10 cellular contexts compared by ENCODE assay signal in genomic region chr3:140756240-140757016, GRCh38.
A peak's percentile ranks its signal among the peaks of the same experiment; 100 is the strongest.
DNase-seq lines count a peak whose midpoint lies in the region; ATAC-seq lines count a peak whose summit lies in the region.
"Had no signal": no experiment of that assay in that cellular context is flagged by ENCODE, and none has a peak within 500 bp of the region (broad histone marks: within the 10 kb centered on the region; RNA-seq: fewer than 3 reads in every experiment).

No MANE protein-coding gene starts in this region.

- H3K9me3 Mint-ChIP-seq in activated naive CD8-positive, alpha-beta T cell treated with anti-CD3 and anti-CD28 coated beads, Interleukin-2, amount 10 ng/mL, durations not matched to agents 7 days and 5 days = no peaks in the 10 kb centered on the region
- no peaks in the 10 kb centered on the region for H3K9me3 Mint-ChIP-seq in activated naive CD8-positive, alpha-beta T cell treated with anti-CD3 and anti-CD28 coated beads, Interleukin-2, amount 50 U/mL, for 24 hours
- no peaks in the 10 kb centered on the region for H3K9me3 Mint-ChIP-seq in stimulated activated memory B cell treated with anti-CD40 and anti-IgM and Interleukin-4, amounts not matched to agents 10 μg/mL and 1 μg/mL and 100 μg/mL, for 72 hours
- H3K9me3 Mint-ChIP-seq: T-helper 2 cell treated with Interferon-gamma antibody and Interleukin-4, amounts not matched to agents 5 μg/mL and 100 μg/mL, for 36 hours had no signal

- POLR2A ChIA-PET in activated naive CD8-positive, alpha-beta T cell treated with anti-CD3 and anti-CD28 coated beads, Interleukin-2, amount 10 ng/mL, durations not matched to agents 7 days and 5 days (lab: Charles Lee) = no interaction called here

- no peak overlapping the region for H3K4me3 Mint-ChIP-seq in activated naive CD8-positive, alpha-beta T cell treated with anti-CD3 and anti-CD28 coated beads, Interleukin-2, amount 10 ng/mL, durations not matched to agents 7 days and 5 days
- no peak overlapping the region for H3K4me3 Mint-ChIP-seq in activated naive CD8-positive, alpha-beta T cell treated with anti-CD3 and anti-CD28 coated beads, Interleukin-2, amount 50 U/mL, for 24 hours
- no peak overlapping the region for H3K4me3 Mint-ChIP-seq in stimulated activated memory B cell treated with anti-CD40 and anti-IgM and Interleukin-4, amounts not matched to agents 10 μg/mL and 1 μg/mL and 100 μg/mL, for 72 hours
- H3K4me3 Mint-ChIP-seq: T-helper 2 cell treated with Interferon-gamma antibody and Interleukin-4, amounts not matched to agents 5 μg/mL and 100 μg/mL, for 36 hours had no signal

- DNase-seq in activated naive CD8-positive, alpha-beta T cell treated with anti-CD3 and anti-CD28 coated beads, Interleukin-2, amount 10 ng/mL, durations not matched to agents 7 days and 5 days = no peak
- DNase-seq in activated naive CD8-positive, alpha-beta T cell treated with anti-CD3 and anti-CD28 coated beads, Interleukin-2, amount 50 U/mL, for 24 hours = no peak
- DNase-seq in dedifferentiated amniotic fluid mesenchymal stem cell (ENCODE audit: extremely low spot score) (no peak), ecto neural progenitor cell (ENCODE audit: low spot score) (no peak), NOMO-1 (lab: John Stamatoyannopoulos, UW; ENCODE audit: unreplicated experiment in 2 of 2) (no peak)
- DNase-seq: uterus had no signal

- no peaks in the 10 kb centered on the region for H3K36me3 Mint-ChIP-seq in activated naive CD8-positive, alpha-beta T cell treated with anti-CD3 and anti-CD28 coated beads, Interleukin-2, amount 10 ng/mL, durations not matched to agents 7 days and 5 days
- H3K36me3 Mint-ChIP-seq in activated naive CD8-positive, alpha-beta T cell treated with anti-CD3 and anti-CD28 coated beads, Interleukin-2, amount 50 U/mL, for 24 hours (ENCODE audit: low read depth) = no peaks in the 10 kb centered on the region
- no peaks in the 10 kb centered on the region for H3K36me3 Mint-ChIP-seq in stimulated activated memory B cell treated with anti-CD40 and anti-IgM and Interleukin-4, amounts not matched to agents 10 μg/mL and 1 μg/mL and 100 μg/mL, for 72 hours

- peak; percentile 42 for ATAC-seq in activated naive CD8-positive, alpha-beta T cell treated with anti-CD3 and anti-CD28 coated beads, Interleukin-2, amount 10 ng/mL, durations not matched to agents 7 days and 5 days (ENCODE audit: low read depth)
- no peak for ATAC-seq in activated naive CD8-positive, alpha-beta T cell treated with anti-CD3 and anti-CD28 coated beads, Interleukin-2, amount 50 U/mL, for 24 hours
- ATAC-seq in HG02571 (IDR thresholded peaks at IDR 0.05; ENCODE audit: unreplicated experiment) (peak; percentile 66), HG03354 (IDR thresholded peaks at IDR 0.05; ENCODE audit: poor library complexity, severe bottlenecking, unreplicated experiment) (peak; percentile 66)
- ATAC-seq in stimulated activated memory B cell treated with anti-CD40 and anti-IgM and Interleukin-4, amounts not matched to agents 10 μg/mL and 1 μg/mL and 100 μg/mL, for 72 hours = peak; percentile 31

- peak overlapping the region; percentile 2 for H3K27ac Mint-ChIP-seq in activated naive CD8-positive, alpha-beta T cell treated with anti-CD3 and anti-CD28 coated beads, Interleukin-2, amount 10 ng/mL, durations not matched to agents 7 days and 5 days
- no peak overlapping the region for H3K27ac Mint-ChIP-seq in activated naive CD8-positive, alpha-beta T cell treated with anti-CD3 and anti-CD28 coated beads, Interleukin-2, amount 50 U/mL, for 24 hours
- H3K27ac Mint-ChIP-seq in stimulated activated memory B cell treated with anti-CD40 and anti-IgM and Interleukin-4, amounts not matched to agents 10 μg/mL and 1 μg/mL and 100 μg/mL, for 72 hours = no peak overlapping the region
- H3K27ac Mint-ChIP-seq: T-helper 2 cell treated with Interferon-gamma antibody and Interleukin-4, amounts not matched to agents 5 μg/mL and 100 μg/mL, for 36 hours had no signal

- peaks cover 15% of the 10 kb centered on the region for H3K4me1 Mint-ChIP-seq in activated naive CD8-positive, alpha-beta T cell treated with anti-CD3 and anti-CD28 coated beads, Interleukin-2, amount 10 ng/mL, durations not matched to agents 7 days and 5 days
- peaks cover 10% of the 10 kb centered on the region for H3K4me1 Mint-ChIP-seq in activated naive CD8-positive, alpha-beta T cell treated with anti-CD3 and anti-CD28 coated beads, Interleukin-2, amount 50 U/mL, for 24 hours
- H3K4me1 Mint-ChIP-seq in stimulated activated memory B cell treated with anti-CD40 and anti-IgM and Interleukin-4, amounts not matched to agents 10 μg/mL and 1 μg/mL and 100 μg/mL, for 72 hours = no peaks in the 10 kb centered on the region

- H3K27me3 Mint-ChIP-seq in activated naive CD8-positive, alpha-beta T cell treated with anti-CD3 and anti-CD28 coated beads, Interleukin-2, amount 10 ng/mL, durations not matched to agents 7 days and 5 days = peaks cover 6% of the 10 kb centered on the region
- H3K27me3 Mint-ChIP-seq in activated naive CD8-positive, alpha-beta T cell treated with anti-CD3 and anti-CD28 coated beads, Interleukin-2, amount 50 U/mL, for 24 hours = no peaks in the 10 kb centered on the region
- peaks cover 9% of the 10 kb centered on the region for H3K27me3 Mint-ChIP-seq in stimulated activated memory B cell treated with anti-CD40 and anti-IgM and Interleukin-4, amounts not matched to agents 10 μg/mL and 1 μg/mL and 100 μg/mL, for 72 hours
